ENCODE assay signal across 12 cellular contexts in genomic region chr19:38791451-38792064, GRCh38. TPM values are rescaled to one million over a fixed set of nuclear protein-coding genes. Genes with fewer than 3 reads are reported as not detected.
DNase-seq lines count a peak whose midpoint lies in the region; ATAC-seq and TF ChIP-seq lines count a peak whose summit lies in the region.
"Not testable (repeated sequence)": the region's sequence is repeated elsewhere in the genome, so short reads cannot be mapped to it uniquely, and the experiment has no call there.
"Had no signal": no experiment of that assay in that cellular context is flagged by ENCODE, and none has a peak within 500 bp of the region (broad histone marks: within the 10 kb centered on the region; RNA-seq: fewer than 3 reads in every experiment).

No MANE protein-coding gene starts in this region.

- H3K27ac Mint-ChIP-seq in activated B cell treated with CpG ODN at 0.5 μM for 24 hours; natural killer cell treated with Interleukin-12 subunit alpha and Interleukin-12 subunit beta and Interleukin-15 and Interleukin-18, amount 100 ng/mL, for 72 hours: not testable (repeated sequence)

- H3K36me3 ChIP-seq in left ventricle myocardium inferior, upper lobe of right lung: not testable (repeated sequence)

- not testable (repeated sequence) for H3K4me1 Mint-ChIP-seq in activated B cell treated with CpG ODN at 0.5 μM for 24 hours; natural killer cell treated with Interleukin-12 subunit alpha and Interleukin-12 subunit beta and Interleukin-15 and Interleukin-18, amount 100 ng/mL, for 72 hours (ENCODE audit: low read depth in 2 of 2)

- not testable (repeated sequence) for H3K36me3 Mint-ChIP-seq in activated B cell treated with CpG ODN at 0.5 μM for 24 hours (ENCODE audit: low read depth); natural killer cell treated with Interleukin-12 subunit alpha and Interleukin-12 subunit beta and Interleukin-15 and Interleukin-18, amount 100 ng/mL, for 72 hours

- H3K27ac ChIP-seq in left ventricle myocardium inferior (replicated peaks); upper lobe of right lung: not testable (repeated sequence)

- H3K27me3 Mint-ChIP-seq in activated B cell treated with CpG ODN at 0.5 μM for 24 hours; natural killer cell treated with Interleukin-12 subunit alpha and Interleukin-12 subunit beta and Interleukin-15 and Interleukin-18, amount 100 ng/mL, for 72 hours: not testable (repeated sequence)

- not testable (repeated sequence) for H3K9me3 ChIP-seq in left ventricle myocardium inferior (replicated peaks); upper lobe of right lung

- ATAC-seq in GM18498 (IDR thresholded peaks at IDR 0.05; ENCODE audit: unreplicated experiment), result peak; percentile 81
- peak; percentile 51 for ATAC-seq in GM21619 (IDR thresholded peaks at IDR 0.05; ENCODE audit: unreplicated experiment)
- peak; percentile 76 for ATAC-seq in HG03108 (IDR thresholded peaks at IDR 0.05; ENCODE audit: unreplicated experiment)
- peak; percentile 85 for ATAC-seq in activated B cell treated with CpG ODN at 0.5 μM for 24 hours (ENCODE audit: low read depth)
- peak; percentile 94 for ATAC-seq in natural killer cell treated with Interleukin-12 subunit alpha and Interleukin-12 subunit beta and Interleukin-15 and Interleukin-18, amount 100 ng/mL, for 72 hours
- peak; percentile 94 for ATAC-seq in upper lobe of right lung

- CTCF ChIA-PET in activated B cell treated with CpG ODN at 0.5 μM for 24 hours (lab: Charles Lee), result not testable (repeated sequence)

- POLR2A ChIA-PET in activated B cell treated with CpG ODN at 0.5 μM for 24 hours (lab: Charles Lee), result interaction anchor here (1.7 kb wide), 1 partner anchor 22 kb away, joined by 13 read pairs; no protein-coding TSS in a partner anchor

- H3K9me3 Mint-ChIP-seq in activated B cell treated with CpG ODN at 0.5 μM for 24 hours; natural killer cell treated with Interleukin-12 subunit alpha and Interleukin-12 subunit beta and Interleukin-15 and Interleukin-18, amount 100 ng/mL, for 72 hours: not testable (repeated sequence)

- not testable (repeated sequence) for TF ChIP-seq CTCF in activated B cell treated with CpG ODN at 0.5 μM for 24 hours (IDR thresholded peaks at IDR 0.05); choroid plexus epithelial cell (conservative IDR thresholded peaks at IDR 0.05; ENCODE audit: low read depth, low read length); left ventricle myocardium inferior (IDR thresholded peaks at IDR 0.05; ENCODE audit: borderline replicate concordance); upper lobe of right lung (IDR thresholded peaks at IDR 0.05)

- not testable (repeated sequence) for H3K27me3 ChIP-seq in left ventricle myocardium inferior (ENCODE audit: low read depth); upper lobe of right lung

- not testable (repeated sequence) for DNase-seq in activated B cell treated with CpG ODN at 0.5 μM for 24 hours; choroid plexus epithelial cell (ENCODE audit: low read depth); left ventricle myocardium inferior; natural killer cell treated with Interleukin-12 subunit alpha and Interleukin-12 subunit beta and Interleukin-15 and Interleukin-18, amount 100 ng/mL, for 72 hours (ENCODE audit: low spot score); upper lobe of right lung

- intact Hi-C loops in activated B cell treated with CpG ODN at 0.5 μM for 24 hours (cut with micrococcal nuclease); left ventricle myocardium inferior (cut with micrococcal nuclease); upper lobe of right lung (cut with DNase I): not testable (repeated sequence)

- H3K4me1 ChIP-seq in left ventricle myocardium inferior (peaks cover 21% of the 10 kb centered on the region), upper lobe of right lung (peaks cover 13% of the 10 kb centered on the region)

- H3K4me3 Mint-ChIP-seq in activated B cell treated with CpG ODN at 0.5 μM for 24 hours; natural killer cell treated with Interleukin-12 subunit alpha and Interleukin-12 subunit beta and Interleukin-15 and Interleukin-18, amount 100 ng/mL, for 72 hours: not testable (repeated sequence)

- H3K4me3 ChIP-seq in choroid plexus epithelial cell (ENCODE audit: low read depth, low read length) (peak overlapping the region; percentile 22), left ventricle myocardium inferior (peak overlapping the region; percentile 53), upper lobe of right lung (peak overlapping the region; percentile 28)

RNA-seq across cellular contexts. Expression of gene LGALS7B, which starts 2.6 kb away (rescaled TPM):
- total RNA-seq in activated B cell treated with CpG ODN at 0.5 μM for 24 hours (not detected in 2 replicates), left ventricle myocardium inferior (not detected), upper lobe of right lung (3.2 TPM)
- not detected for total RNA-seq in natural killer cell treated with Interleukin-12 subunit alpha and Interleukin-12 subunit beta and Interleukin-15 and Interleukin-18, amount 100 ng/mL, for 72 hours
- total RNA-seq: HT1080, liver had no signal

RNA-seq across cellular contexts. Expression of gene LGALS7, which starts 18.2 kb away (rescaled TPM):
- total RNA-seq in activated B cell treated with CpG ODN at 0.5 μM for 24 hours (not detected in 2 replicates), left ventricle myocardium inferior (not detected), upper lobe of right lung (not detected)
- total RNA-seq in natural killer cell treated with Interleukin-12 subunit alpha and Interleukin-12 subunit beta and Interleukin-15 and Interleukin-18, amount 100 ng/mL, for 72 hours, result not detected
- total RNA-seq: HT1080, liver, prostate gland had no signal

RNA-seq across cellular contexts. Expression of gene LGALS4, which starts 21.2 kb away (rescaled TPM):
- total RNA-seq in activated B cell treated with CpG ODN at 0.5 μM for 24 hours, result 2.7 and 4.5 TPM in 2 replicates
- total RNA-seq in left ventricle myocardium inferior, result 0.82 TPM
- 1 to 10 TPM; 1.6 to 1.7 TPM for total RNA-seq in natural killer cell treated with Interleukin-12 subunit alpha and Interleukin-12 subunit beta and Interleukin-15 and Interleukin-18, amount 100 ng/mL, for 72 hours
- total RNA-seq in upper lobe of right lung, result 3.7 TPM
- total RNA-seq: vagina had no signal

RNA-seq across cellular contexts. Expression of gene ECH1, which starts 40.0 kb away (rescaled TPM):
- total RNA-seq in activated B cell treated with CpG ODN at 0.5 μM for 24 hours (152 and 164 TPM in 2 replicates), left ventricle myocardium inferior (947 TPM), upper lobe of right lung (210 TPM)
- 100 to 1,000 TPM; 104 to 163 TPM for total RNA-seq in natural killer cell treated with Interleukin-12 subunit alpha and Interleukin-12 subunit beta and Interleukin-15 and Interleukin-18, amount 100 ng/mL, for 72 hours

RNA-seq across cellular contexts. Expression of gene CAPN12, which starts 47.3 kb away (rescaled TPM):
- total RNA-seq in activated B cell treated with CpG ODN at 0.5 μM for 24 hours (12.4 and 14.9 TPM in 2 replicates), left ventricle myocardium inferior (0.22 TPM), upper lobe of right lung (14.4 TPM)
- total RNA-seq in natural killer cell treated with Interleukin-12 subunit alpha and Interleukin-12 subunit beta and Interleukin-15 and Interleukin-18, amount 100 ng/mL, for 72 hours, result 10 to 100 TPM in 1 of 2 donors, 1 to 10 TPM in 1; 3.6 to 10.4 TPM
